8 cellular contexts compared by ENCODE assay signal in genomic region chr21:39388038-39388810, GRCh38. TPM values are rescaled to one million over a fixed set of nuclear protein-coding genes. Genes with fewer than 3 reads are reported as not detected.
A peak's percentile ranks its signal among the peaks of the same experiment; 100 is the strongest.
DNase-seq lines count a peak whose midpoint lies in the region; ATAC-seq and TF ChIP-seq lines count a peak whose summit lies in the region.

No MANE protein-coding gene starts in this region.

- peak overlapping the region; percentile 89 for H3K27ac Mint-ChIP-seq in activated CD4-positive, alpha-beta T cell treated with anti-CD3 and anti-CD28 coated beads for 36 hours

- peaks cover 5% of the 10 kb centered on the region for H3K36me3 ChIP-seq in colonic mucosa

- POLR2A ChIA-PET in activated CD4-positive, alpha-beta T cell treated with anti-CD3 and anti-CD28 coated beads for 36 hours (lab: Charles Lee): interaction anchor here (0.9 to 1.5 kb wide), 4 partner anchors 39 to 205 kb away, joined by 3 to 5 read pairs (median 4); partner anchors contain the start of genes HMGN1 and PSMG1

- H3K9me3 Mint-ChIP-seq in activated CD4-positive, alpha-beta T cell treated with anti-CD3 and anti-CD28 coated beads for 36 hours (ENCODE audit: low read depth): no peaks in the 10 kb centered on the region

- no peaks in the 10 kb centered on the region for H3K27me3 Mint-ChIP-seq in activated CD4-positive, alpha-beta T cell treated with anti-CD3 and anti-CD28 coated beads for 36 hours

- TF ChIP-seq CTCF in colonic mucosa (IDR thresholded peaks at IDR 0.05): peak; percentile 95

- H3K36me3 Mint-ChIP-seq in activated CD4-positive, alpha-beta T cell treated with anti-CD3 and anti-CD28 coated beads for 36 hours (ENCODE audit: low read depth): peaks cover 16% of the 10 kb centered on the region

- peak overlapping the region; percentile 70 to 81 for H3K9ac ChIP-seq in colonic mucosa (ENCODE audit: low read depth in 2 of 2, low read length in 2 of 2)

- H3K4me3 ChIP-seq in colonic mucosa: peak overlapping the region; percentile 36

- H3K4me3 Mint-ChIP-seq in activated CD4-positive, alpha-beta T cell treated with anti-CD3 and anti-CD28 coated beads for 36 hours: peak overlapping the region; percentile 73

- H3K4me1 ChIP-seq in colonic mucosa: peaks cover 3% of the 10 kb centered on the region

- peak; percentile 91 for DNase-seq in Ammon's horn (ENCODE audit: low spot score)
- DNase-seq in NCI-H446 treated with DMSO at 0.1 percent for 48 hours (lab: John Stamatoyannopoulos, UW): peak; percentile 61
- peak; percentile 95 for DNase-seq in activated CD4-positive, alpha-beta T cell treated with anti-CD3 and anti-CD28 coated beads for 36 hours
- DNase-seq in colonic mucosa: peak; percentile 96
- DNase-seq in left kidney (ENCODE audit: low read depth, low spot score): peak; percentile 93
- peak; percentile 88 to 92 for DNase-seq in stimulated activated CD4-positive, alpha-beta T cell treated with anti-CD3 and anti-CD28 coated beads, Interleukin-1b, Interleukin-23, amount 100 ng/mL, for 4 hours (ENCODE audit: low read depth in 2 of 2)

- no peaks in the 10 kb centered on the region for H3K9me3 ChIP-seq in colonic mucosa

- no peaks in the 10 kb centered on the region for H3K27me3 ChIP-seq in colonic mucosa

- intact Hi-C loops in activated CD4-positive, alpha-beta T cell treated with anti-CD3 and anti-CD28 coated beads for 36 hours (cut with DNase I, micrococcal nuclease): loop anchor here (1.0 to 10.0 kb wide), 10 partner anchors 8 to 883 kb away; partner anchors contain the start of genes PSMG1 (in 2 of the 2), BRWD1 (in 1 of the 2), HMGN1 (in 1 of the 2) and LCA5L (in 1 of the 2)
- intact Hi-C loops in colonic mucosa (cut with DNase I): loop anchor here (2.0 to 5.0 kb wide), 2 partner anchors 76 to 207 kb away; partner anchors contain the start of gene BRWD1

- ATAC-seq in HG03354 (IDR thresholded peaks at IDR 0.05; ENCODE audit: poor library complexity, severe bottlenecking, unreplicated experiment): peak; percentile 72
- ATAC-seq in activated CD4-positive, alpha-beta T cell treated with anti-CD3 and anti-CD28 coated beads for 36 hours: peak; percentile 83

- TF ChIP-seq POLR2A in GM19193 (IDR thresholded peaks at IDR 0.05; ENCODE audit: extremely low read depth, insufficient read depth, insufficient read length): peak; percentile 23

- CTCF ChIA-PET in activated CD4-positive, alpha-beta T cell treated with anti-CD3 and anti-CD28 coated beads for 36 hours (lab: Charles Lee): interaction anchor here (0.6 to 1.6 kb wide), 10 partner anchors 14 to 1980 kb away, joined by 3 to 18 read pairs (median 4); partner anchors contain the start of gene HMGN1

- peak overlapping the region; percentile 58 for H3K27ac ChIP-seq in colonic mucosa

- H3K4me1 Mint-ChIP-seq in activated CD4-positive, alpha-beta T cell treated with anti-CD3 and anti-CD28 coated beads for 36 hours: peaks cover 25% of the 10 kb centered on the region

RNA-seq across cellular contexts. Expression of gene HMGN1, which starts 39.3 kb away (rescaled TPM):
- total RNA-seq in activated CD4-positive, alpha-beta T cell treated with anti-CD3 and anti-CD28 coated beads for 36 hours: 100 to 1,000 TPM; 335 to 419 TPM
- 100 to 1,000 TPM; 240 to 305 TPM for total RNA-seq in colonic mucosa

RNA-seq across cellular contexts. Expression of gene LCA5L, which starts 57.4 kb away (rescaled TPM):
- total RNA-seq in activated CD4-positive, alpha-beta T cell treated with anti-CD3 and anti-CD28 coated beads for 36 hours: under 1 TPM; 0.25 to 0.32 TPM
- total RNA-seq in colonic mucosa: under 1 TPM; 0.64 to 0.98 TPM

Comparison
In these comparisons a context has a peak if more than half of its experiments do, and no peak if none do; other contexts are left out.
1. Peak in every context shown above with its lines: DNase-seq, ATAC-seq, H3K4me3 ChIP-seq and H3K27ac ChIP-seq.